ENCODE assay signal across 16 cellular contexts in the genomic region with DNA sequence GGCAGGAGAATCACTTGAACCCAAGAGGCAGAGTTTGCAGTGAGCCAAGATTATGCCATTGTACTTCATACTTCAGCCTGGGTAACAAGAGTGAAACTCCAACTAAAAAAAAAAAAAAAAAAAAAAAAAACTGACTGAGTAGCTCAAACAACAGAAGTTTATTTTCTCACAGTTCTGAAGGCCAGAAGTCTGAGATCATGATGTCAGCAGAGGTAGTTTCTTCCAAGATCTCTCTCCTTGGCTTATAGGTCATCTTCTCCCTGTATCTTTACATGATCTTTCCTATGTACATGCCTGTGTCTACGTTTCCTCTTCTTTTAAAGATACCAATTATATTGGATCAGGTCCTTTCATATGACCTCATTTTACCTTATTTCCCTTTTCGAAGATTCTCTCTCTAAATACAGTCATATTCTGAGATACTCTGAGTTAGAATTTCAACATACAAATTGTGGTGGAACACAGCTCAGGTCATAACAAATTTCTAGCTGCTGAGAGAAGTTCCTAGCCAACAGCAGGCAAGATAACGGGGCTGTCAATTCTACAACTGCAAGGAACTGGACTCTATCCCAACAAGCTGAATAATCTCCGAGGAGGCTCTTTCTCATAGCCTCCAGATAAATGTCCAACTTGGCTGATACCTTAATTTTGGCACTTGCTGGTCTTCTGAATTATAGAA.
"Had no signal": no experiment of that assay in that cellular context is flagged by ENCODE, and none has a peak within 500 bp of the region (broad histone marks: within the 10 kb centered on the region; RNA-seq: fewer than 3 reads in every experiment).

No MANE protein-coding gene starts in this region.

- H3K4me1 ChIP-seq: adrenal gland, parathyroid adenoma, thyroid gland had no signal

- H3K4me3 ChIP-seq: adrenal gland, lung, skin epidermis, thyroid gland had no signal

- H3K27me3 ChIP-seq: adrenal gland, thyroid gland had no signal

- H3K36me3 ChIP-seq: adrenal gland, thyroid gland, WERI-Rb-1 had no signal

- ATAC-seq: activated T-cell treated with anti-CD3 and anti-CD28 coated beads, Interleukin-2, amount 50 U/mL, for 4 hours; effector memory CD8-positive, alpha-beta T cell; stimulated activated naive B cell treated with anti-CD40 and anti-IgM and Interleukin-4, amounts not matched to agents 10 μg/mL and 1 μg/mL and 100 μg/mL, for 72 hours had no signal

- H3K27ac ChIP-seq: adrenal gland, parathyroid adenoma, skin epidermis, thyroid gland, WERI-Rb-1 had no signal

- H3K79me2 ChIP-seq: parathyroid adenoma had no signal

- H3K9me3 ChIP-seq: adrenal gland, thyroid gland had no signal

- H2AFZ ChIP-seq: parathyroid adenoma had no signal

- H3K9ac ChIP-seq: parathyroid adenoma had no signal

- DNase-seq: activated CD4-positive, alpha-beta memory T cell treated with anti-CD3 and anti-CD28 coated beads, Interleukin-2, amount 10 ng/mL, durations not matched to agents 7 days and 5 days; activated CD4-positive, alpha-beta T cell treated with anti-CD3 and anti-CD28 coated beads for 4 hours; activated effector memory CD4-positive, alpha-beta T cell treated with anti-CD3 and anti-CD28 coated beads, Interleukin-2, amount 50 U/mL, for 16 hours; activated T-cell treated with anti-CD3 and anti-CD28 coated beads, Interleukin-2, amount 50 U/mL, for 4 hours; adrenal gland; effector memory CD8-positive, alpha-beta T cell; foreskin fibroblast; head of caudate nucleus; stimulated activated CD4-positive, alpha-beta T cell treated with anti-CD3 and anti-CD28 coated beads, Interleukin-15, amount 100 ng/mL, for 24 hours; stimulated activated CD4-positive, alpha-beta T cell treated with anti-CD3 and anti-CD28 coated beads, Interleukin-4, amount 100 ng/mL, for 1 hour; stimulated activated naive B cell treated with anti-CD40 and anti-IgM and Interleukin-4, amounts not matched to agents 10 μg/mL and 1 μg/mL and 100 μg/mL, for 72 hours; thyroid gland; WERI-Rb-1 had no signal
